8 cellular contexts compared by ENCODE assay signal in the genomic region with DNA sequence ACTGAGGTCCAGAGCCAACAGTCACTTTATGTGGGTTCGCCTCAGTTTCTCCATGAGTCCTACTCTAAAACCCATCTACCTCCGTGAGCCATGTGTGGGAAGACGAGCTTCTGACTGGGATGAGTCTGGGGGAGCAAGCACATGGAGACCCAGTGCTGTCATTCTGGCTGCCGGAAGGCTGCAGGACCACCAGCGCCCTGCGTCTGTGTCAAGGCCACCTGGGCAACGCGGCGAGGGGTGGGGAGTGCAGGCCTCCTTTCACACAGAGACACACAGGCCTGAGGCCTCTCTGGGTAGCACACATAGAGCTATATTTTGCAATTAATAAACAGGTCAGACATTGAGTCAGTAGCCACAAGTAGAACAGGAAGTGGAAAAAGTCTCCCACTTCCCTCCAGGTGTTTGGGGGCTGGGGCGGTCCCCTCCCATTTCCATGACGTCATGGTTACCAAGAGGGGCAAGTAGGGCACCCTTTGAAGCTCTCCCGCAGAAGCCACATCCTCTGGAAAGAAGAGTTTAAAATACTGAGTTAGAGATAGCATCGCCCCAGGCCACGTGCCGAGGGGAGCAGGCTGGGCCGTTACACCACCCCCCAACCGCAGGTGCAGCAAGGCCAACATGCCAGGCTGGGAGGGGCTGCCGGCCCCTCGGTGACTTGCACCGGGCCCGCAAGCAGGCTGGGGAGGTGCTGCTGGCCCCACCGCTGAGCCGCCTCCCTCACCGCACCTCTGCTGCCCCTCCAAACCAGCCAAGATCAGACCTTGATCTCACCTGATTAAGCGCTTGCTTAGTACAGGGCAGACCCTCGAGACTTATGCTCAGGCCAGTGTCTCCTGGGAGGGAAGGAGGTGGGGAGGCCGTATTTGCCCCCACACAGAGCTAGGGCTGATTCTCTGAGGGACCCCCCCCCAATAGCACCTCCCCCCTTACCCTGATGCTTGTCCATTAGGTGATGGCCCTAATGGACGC. TPM values are rescaled to one million over a fixed set of nuclear protein-coding genes. Genes with fewer than 3 reads are reported as not detected.
A peak's percentile ranks its signal among the peaks of the same experiment; 100 is the strongest.
DNase-seq lines count a peak whose midpoint lies in the region; TF ChIP-seq lines count a peak whose summit lies in the region.

No MANE protein-coding gene starts in this region.

- peaks cover 6% of the 10 kb centered on the region for H3K27me3 Mint-ChIP-seq in nephron progenitor cell (ENCODE audit: low read depth, poor library complexity)

- H3K27me3 ChIP-seq in effector memory CD4-positive, alpha-beta T cell (replicated peaks; ENCODE audit: control insufficient read depth, insufficient read depth, low read length, poor library complexity, severe bottlenecking) = no peaks in the 10 kb centered on the region

- no peaks in the 10 kb centered on the region for H3K9me3 ChIP-seq in effector memory CD4-positive, alpha-beta T cell (ENCODE audit: control insufficient read depth, low read length)

- H3K4me3 ChIP-seq in effector memory CD4-positive, alpha-beta T cell (ENCODE audit: insufficient read depth, low read depth, low read length, poor library complexity, severe bottlenecking) = peak overlapping the region; percentile 53

- H3K9me3 Mint-ChIP-seq in nephron progenitor cell = no peaks in the 10 kb centered on the region

- peaks cover 17% of the 10 kb centered on the region for H3K36me3 ChIP-seq in effector memory CD4-positive, alpha-beta T cell (ENCODE audit: control insufficient read depth, insufficient read depth, low read length)

- no peak for TF ChIP-seq CTCF in nephron progenitor cell (IDR thresholded peaks at IDR 0.05)

- H3K36me3 Mint-ChIP-seq in nephron progenitor cell (ENCODE audit: low read depth) = no peaks in the 10 kb centered on the region

- H3K27ac ChIP-seq in effector memory CD4-positive, alpha-beta T cell (ENCODE audit: insufficient read depth, low read length, poor library complexity, severe bottlenecking) = peak overlapping the region; percentile 99
- peak overlapping the region; percentile 36 for H3K27ac ChIP-seq in substantia nigra (ENCODE audit: low read depth, low read length, poor library complexity, severe bottlenecking)

- peak overlapping the region; percentile 93 for H3K27ac Mint-ChIP-seq in nephron progenitor cell

- peaks cover 71% of the 10 kb centered on the region for H3K4me1 Mint-ChIP-seq in nephron progenitor cell

- DNase-seq in GF-D8 (lab: John Stamatoyannopoulos, UW) = peak; percentile 99
- peak; percentile 26 for DNase-seq in GOT3 (lab: John Stamatoyannopoulos, UW)
- peak; percentile 99 for DNase-seq in M059J (ENCODE audit: low read depth)
- DNase-seq in activated CD4-positive, alpha-beta T cell treated with anti-CD3 and anti-CD28 coated beads, Interleukin-2, amount 50 U/mL, for 48 hours = peak; percentile 94 to 97
- peak; percentile 98 to 99 (median 99) for DNase-seq in effector memory CD4-positive, alpha-beta T cell
- no peak for DNase-seq in nephron progenitor cell
- DNase-seq in substantia nigra (lab: John Stamatoyannopoulos, UW) = no peak
- no peak for DNase-seq in cerebellum (ENCODE audit: low spot score)

- H3K4me3 Mint-ChIP-seq in nephron progenitor cell = peak overlapping the region; percentile 76

- H3K4me1 ChIP-seq in effector memory CD4-positive, alpha-beta T cell (ENCODE audit: control insufficient read depth, insufficient read depth, low read length, poor library complexity, severe bottlenecking) = peaks cover 95% of the 10 kb centered on the region

RNA-seq across cellular contexts. Expression of a gene that starts 32.7 kb away (rescaled TPM):
- total RNA-seq in M059J (2014; rRNA removed; shearing (Covaris generic)) = 515 and 811 TPM in 2 replicates
- 77.2 TPM for total RNA-seq in cerebellum

RNA-seq across cellular contexts. Expression of a gene that starts 41.8 kb away (rescaled TPM):
- 21.7 and 30.5 TPM in 2 replicates for total RNA-seq in M059J (2014; rRNA removed; shearing (Covaris generic))
- 6.1 TPM for total RNA-seq in cerebellum

Comparison
In these comparisons a context has a peak if more than half of its experiments do, and no peak if none do; other contexts are left out.
1. DNase-seq: peak in GF-D8 (single experiment), GOT3 (single experiment), M059J (single experiment), activated CD4-positive, alpha-beta T cell treated with anti-CD3 and anti-CD28 coated beads, Interleukin-2, amount 50 U/mL, for 48 hours (2 of 2) and effector memory CD4-positive, alpha-beta T cell (3 of 3); none in nephron progenitor cell (single experiment), substantia nigra (0 of 49) and cerebellum (single experiment).